ENCODE assay signal across 9 cellular contexts in the genomic region with DNA sequence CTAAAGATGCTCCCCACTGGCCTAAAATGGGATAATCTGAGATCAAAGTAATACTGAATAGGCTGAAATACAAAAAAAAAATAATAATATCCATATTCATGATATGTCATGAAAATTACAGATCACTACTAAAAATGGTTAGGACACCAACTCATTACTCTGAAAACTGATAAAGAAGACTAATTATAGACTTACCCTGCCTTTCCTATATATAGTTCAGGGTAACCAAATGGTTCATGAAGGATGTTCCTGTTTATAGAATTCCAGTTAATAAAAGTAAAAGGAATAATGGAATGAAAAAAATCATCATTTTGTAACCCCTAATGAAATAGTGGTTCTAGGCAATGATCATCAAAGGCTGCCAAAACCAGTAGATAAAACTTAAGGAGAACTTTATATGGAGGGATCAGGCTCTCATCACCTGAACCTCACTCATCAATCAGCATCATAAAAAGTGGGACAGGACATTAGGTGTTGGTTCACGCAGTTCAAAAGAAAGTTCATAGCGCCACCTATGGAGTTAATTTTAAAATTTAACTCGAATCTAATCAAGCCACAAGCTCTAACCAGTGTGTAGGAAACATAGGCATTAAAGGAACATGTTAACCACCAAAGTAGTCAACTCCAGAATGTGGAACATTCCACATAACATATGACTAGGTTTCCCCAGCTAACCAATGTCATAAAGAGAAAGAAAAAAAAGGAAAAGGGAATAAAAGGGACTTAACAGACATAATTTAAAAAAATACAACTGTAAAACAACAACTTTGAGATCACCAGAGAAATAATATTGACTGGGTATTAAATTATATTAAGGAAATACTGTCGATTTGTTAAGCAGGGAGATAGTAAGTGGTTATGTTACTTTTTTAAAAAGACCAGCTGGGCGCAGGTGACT. TPM values are rescaled to one million over a fixed set of nuclear protein-coding genes. Genes with fewer than 3 reads are reported as not detected.
A peak's percentile ranks its signal among the peaks of the same experiment; 100 is the strongest.
DNase-seq lines count a peak whose midpoint lies in the region; ATAC-seq and TF ChIP-seq lines count a peak whose summit lies in the region.
"Had no signal": no experiment of that assay in that cellular context is flagged by ENCODE, and none has a peak within 500 bp of the region (broad histone marks: within the 10 kb centered on the region; RNA-seq: fewer than 3 reads in every experiment).

No MANE protein-coding gene starts in this region.

- no peaks in the 10 kb centered on the region for H3K27me3 Mint-ChIP-seq in glutamatergic neuron (ENCODE audit: unreplicated experiment)
- H3K27me3 Mint-ChIP-seq: CD8-positive, alpha-beta memory T cell had no signal

- no peaks in the 10 kb centered on the region for H3K9me3 Mint-ChIP-seq in glutamatergic neuron (ENCODE audit: unreplicated experiment)
- H3K9me3 Mint-ChIP-seq in stimulated activated effector memory CD8-positive, alpha-beta T cell treated with anti-CD3 and anti-CD28 coated beads, Interleukin-12 subunit alpha, Interleukin-12 subunit beta, amount 100 ng/mL, for 72 hours, result no peaks in the 10 kb centered on the region
- H3K9me3 Mint-ChIP-seq: CD8-positive, alpha-beta memory T cell had no signal

- no peaks in the 10 kb centered on the region for H3K36me3 Mint-ChIP-seq in glutamatergic neuron (ENCODE audit: unreplicated experiment)
- H3K36me3 Mint-ChIP-seq in stimulated activated effector memory CD8-positive, alpha-beta T cell treated with anti-CD3 and anti-CD28 coated beads, Interleukin-12 subunit alpha, Interleukin-12 subunit beta, amount 100 ng/mL, for 72 hours, result peaks cover 99% of the 10 kb centered on the region

- no peak overlapping the region for H3K27ac Mint-ChIP-seq in glutamatergic neuron (ENCODE audit: unreplicated experiment)
- H3K27ac Mint-ChIP-seq in stimulated activated effector memory CD8-positive, alpha-beta T cell treated with anti-CD3 and anti-CD28 coated beads, Interleukin-12 subunit alpha, Interleukin-12 subunit beta, amount 100 ng/mL, for 72 hours, result peak overlapping the region; percentile 76

- H3K4me1 Mint-ChIP-seq in glutamatergic neuron (ENCODE audit: low read depth, unreplicated experiment), result no peaks in the 10 kb centered on the region
- peaks cover 14% of the 10 kb centered on the region for H3K4me1 Mint-ChIP-seq in stimulated activated effector memory CD8-positive, alpha-beta T cell treated with anti-CD3 and anti-CD28 coated beads, Interleukin-12 subunit alpha, Interleukin-12 subunit beta, amount 100 ng/mL, for 72 hours

- H3K4me3 ChIP-seq in Jurkat, Clone E6-1 (ENCODE audit: low read length), result no peak overlapping the region

- peak; percentile 73 for ATAC-seq in stimulated activated effector memory CD8-positive, alpha-beta T cell treated with anti-CD3 and anti-CD28 coated beads, Interleukin-12 subunit alpha, Interleukin-12 subunit beta, amount 100 ng/mL, for 72 hours
- ATAC-seq in HG02623 (IDR thresholded peaks at IDR 0.05; ENCODE audit: unreplicated experiment) (no peak), GM21576 (IDR thresholded peaks at IDR 0.05; ENCODE audit: unreplicated experiment) (no peak)

- DNase-seq in NCI-H2029 treated with DMSO at 0.1 percent for 48 hours (lab: John Stamatoyannopoulos, UW) (peak; percentile 23), NCI-H2029 (lab: John Stamatoyannopoulos, UW) (no peak), SW480 (ENCODE audit: low spot score) (peak; percentile 59), glutamatergic neuron (no peak)
- peak; percentile 11 for DNase-seq in Jurkat, Clone E6-1 (ENCODE audit: low read depth, low spot score)
- no peak for DNase-seq in stimulated activated effector memory CD8-positive, alpha-beta T cell treated with anti-CD3 and anti-CD28 coated beads, Interleukin-12 subunit alpha, Interleukin-12 subunit beta, amount 100 ng/mL, for 72 hours (ENCODE audit: low spot score in 2 of 2)

- no peak overlapping the region for H3K4me3 Mint-ChIP-seq in glutamatergic neuron (ENCODE audit: unreplicated experiment)
- peak overlapping the region; percentile 30 for H3K4me3 Mint-ChIP-seq in stimulated activated effector memory CD8-positive, alpha-beta T cell treated with anti-CD3 and anti-CD28 coated beads, Interleukin-12 subunit alpha, Interleukin-12 subunit beta, amount 100 ng/mL, for 72 hours
- H3K4me3 Mint-ChIP-seq: CD8-positive, alpha-beta memory T cell had no signal

- TF ChIP-seq CTCF in glutamatergic neuron (IDR thresholded peaks at IDR 0.05; ENCODE audit: partially characterized antibody, unreplicated experiment), result peak; percentile 40

RNA-seq across cellular contexts. Expression of a gene that starts 35.7 kb away (rescaled TPM):
- polyA plus RNA-seq in Jurkat, Clone E6-1 (2012; ENCODE audit: insufficient read depth, insufficient read length), result 21.5 TPM
- 3.5 TPM for total RNA-seq in glutamatergic neuron (ENCODE audit: unreplicated experiment)

RNA-seq across cellular contexts. Expression of a gene that starts 49.3 kb away (rescaled TPM):
- polyA plus RNA-seq in Jurkat, Clone E6-1 (2012; ENCODE audit: insufficient read depth, insufficient read length), result not detected
- total RNA-seq in glutamatergic neuron (ENCODE audit: unreplicated experiment), result 3.3 TPM

Comparison
In these comparisons a context has a peak if more than half of its experiments do, and no peak if none do; other contexts are left out.
1. DNase-seq: peak in NCI-H2029 treated with DMSO at 0.1 percent for 48 hours (single experiment), Jurkat, Clone E6-1 (single experiment) and SW480 (single experiment); none in NCI-H2029 (single experiment), glutamatergic neuron (single experiment) and stimulated activated effector memory CD8-positive, alpha-beta T cell treated with anti-CD3 and anti-CD28 coated beads, Interleukin-12 subunit alpha, Interleukin-12 subunit beta, amount 100 ng/mL, for 72 hours (0 of 2).